In the genomic region with DNA sequence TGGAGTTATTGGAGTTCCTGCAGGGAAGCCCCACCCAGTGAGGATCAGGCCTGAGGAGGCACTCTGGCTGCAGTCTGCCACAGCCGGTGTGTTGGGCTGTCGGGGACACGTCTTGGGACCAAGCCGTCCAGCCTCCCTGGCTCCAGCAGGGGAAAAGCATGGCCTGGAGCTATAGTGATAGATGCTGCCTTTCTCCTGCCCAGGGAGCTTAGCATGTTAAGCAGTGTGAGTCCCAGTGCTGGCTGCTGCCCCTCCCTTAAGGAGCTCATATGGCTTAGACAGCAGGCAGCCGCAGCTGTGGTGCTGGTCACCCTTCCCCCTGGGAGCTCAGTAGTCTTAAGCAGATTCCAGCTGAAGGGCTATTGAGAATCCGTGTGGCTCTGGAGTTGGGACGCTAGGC, we compare ENCODE assay signal across 21 cellular contexts.
"Had no signal": no experiment of that assay in that cellular context is flagged by ENCODE, and none has a peak within 500 bp of the region (broad histone marks: within the 10 kb centered on the region; RNA-seq: fewer than 3 reads in every experiment).

No MANE protein-coding gene starts in this region.

- H3K27ac Mint-ChIP-seq: stimulated activated naive B cell treated with anti-CD40 and anti-IgM and Interleukin-4, amounts not matched to agents 10 μg/mL and 1 μg/mL and 100 μg/mL, for 72 hours had no signal

- H3K4me1 ChIP-seq: body of pancreas, uterus had no signal

- H3K27ac ChIP-seq: body of pancreas, colonic mucosa, lower lobe of right lung, pancreas, skin epidermis, tibial artery, uterus had no signal

- DNase-seq: activated CD4-positive, alpha-beta T cell treated with anti-CD3 and anti-CD28 coated beads, Interleukin-2, amount 50 U/mL, for 1 hour; activated CD4-positive, CD25-positive, alpha-beta regulatory T cell; activated CD8-positive, alpha-beta memory T cell treated with anti-CD3 and anti-CD28 coated beads for 24 hours; activated gamma-delta T cell treated with Interleukin-2 at 50 U/mL for 16 hours; amniotic stem cell; body of pancreas; central memory CD4-positive, alpha-beta T cell; colonic mucosa; effector CD4-positive, alpha-beta T cell; foreskin fibroblast; lower lobe of right lung; midbrain; naive B cell; stimulated activated CD4-positive, alpha-beta T cell treated with anti-CD3 and anti-CD28 coated beads, Interleukin-15, amount 100 ng/mL, for 24 hours; stimulated activated CD4-positive, alpha-beta T cell treated with anti-CD3 and anti-CD28 coated beads, Interleukin-4, amount 100 ng/mL, for 1 hour; stimulated activated naive B cell treated with anti-CD40 and anti-IgM and Interleukin-4, amounts not matched to agents 10 μg/mL and 1 μg/mL and 100 μg/mL, for 72 hours; tibial artery; uterus had no signal

- H3K27me3 Mint-ChIP-seq: activated naive CD8-positive, alpha-beta T cell; naive B cell; stimulated activated naive B cell treated with anti-CD40 and anti-IgM and Interleukin-4, amounts not matched to agents 10 μg/mL and 1 μg/mL and 100 μg/mL, for 72 hours had no signal

- H3K36me3 ChIP-seq: colonic mucosa, lower lobe of right lung, pancreas, tibial artery, uterus had no signal

- H3K9me3 ChIP-seq: colonic mucosa, pancreas, tibial artery had no signal

- ATAC-seq: body of pancreas; lower lobe of right lung; pancreas; stimulated activated naive B cell treated with anti-CD40 and anti-IgM and Interleukin-4, amounts not matched to agents 10 μg/mL and 1 μg/mL and 100 μg/mL, for 72 hours had no signal

- H3K4me3 Mint-ChIP-seq: activated naive CD8-positive, alpha-beta T cell had no signal

- H3K4me3 ChIP-seq: body of pancreas, colonic mucosa, lower lobe of right lung, pancreas, skin epidermis, tibial artery, uterus had no signal

- H3K27me3 ChIP-seq: body of pancreas, colonic mucosa, pancreas, tibial artery, uterus had no signal
